Comparison of ENCODE assay signal across 8 cellular contexts in genomic region chr7:79272066-79272669, GRCh38.
DNase-seq lines count a peak whose midpoint lies in the region; ATAC-seq and TF ChIP-seq lines count a peak whose summit lies in the region.

No MANE protein-coding gene starts in this region.

- no TSS peak for BruUV-seq in mammary epithelial cell (replicated peaks; lab: Mats Ljungman, UMichigan)

- no peaks in the 10 kb centered on the region for H4K20me1 ChIP-seq in mammary epithelial cell (ENCODE audit: insufficient read depth, low read length)

- no peak overlapping the region for H3K9ac ChIP-seq in mammary epithelial cell (ENCODE audit: insufficient read depth, low read length)

- in situ Hi-C loops in mammary epithelial cell (cut with MboI; ENCODE audit: low sequenced_read_pairs in 2 of 2), result no loop called here

- ATAC-seq in HG02763 (IDR thresholded peaks at IDR 0.05; ENCODE audit: unreplicated experiment), result peak; percentile 63

- intact Hi-C loops in mammary epithelial cell (cut with micrococcal nuclease), result loop anchor here (5.0 kb wide), 2 partner anchors 35 to 775 kb away; no protein-coding TSS in a partner anchor

- H3K4me3 ChIP-seq in mammary epithelial cell (replicated peaks in 1 of 3; ENCODE audit: insufficient read depth in 1 of 3, low read depth in 2 of 3, low read length in 3 of 3), result no peak overlapping the region

- H3K36me3 ChIP-seq in mammary epithelial cell (ENCODE audit: insufficient read depth, low read length), result no peaks in the 10 kb centered on the region

- H3K9me3 ChIP-seq in mammary epithelial cell (replicated peaks; ENCODE audit: insufficient read depth, low read length), result no peaks in the 10 kb centered on the region

- H3K27ac ChIP-seq in mammary epithelial cell (ENCODE audit: insufficient read depth, low read depth, low read length), result no peak overlapping the region

- WGBS in mammary epithelial cell (ENCODE audit: low coverage, missing lambda C conversion rate), result 23% methylated on average over 4 of the region's 4 CpGs

- no peak overlapping the region for H3K4me2 ChIP-seq in mammary epithelial cell (ENCODE audit: insufficient read depth, low read depth, low read length)

- peak; percentile 63 to 70 for TF ChIP-seq CTCF in mammary epithelial cell (conservative IDR thresholded peaks at IDR 0.05 in 1 of 2, IDR thresholded peaks at IDR 0.05 in 1 of 2; ENCODE audit: extremely low read depth in 1 of 2, insufficient read depth in 1 of 2, low read depth in 1 of 2, low read length in 2 of 2)

- no peaks in the 10 kb centered on the region for H3K27me3 ChIP-seq in mammary epithelial cell (ENCODE audit: insufficient read depth, low read length)

- no peaks in the 10 kb centered on the region for H3K79me2 ChIP-seq in mammary epithelial cell (ENCODE audit: insufficient read depth, low read length)

- DNase-seq in SIG-M5 treated with dmso at 0.1 percent for 504 hours (lab: John Stamatoyannopoulos, UW; ENCODE audit: unreplicated experiment) (peak; percentile 36), SIG-M5 (lab: John Stamatoyannopoulos, UW) (no peak), NCI-H2227 (lab: John Stamatoyannopoulos, UW; ENCODE audit: unreplicated experiment) (peak; percentile 76), mammary epithelial cell (no peak), myocyte (ENCODE audit: low read depth) (peak; percentile 65), mucosa of gallbladder (ENCODE audit: low spot score) (no peak)
- no peak for DNase-seq in stimulated activated naive CD4-positive, alpha-beta T cell treated with Interleukin-2 at 50 U/mL for 16 hours (lab: John Stamatoyannopoulos, UW)

- H3K4me1 ChIP-seq in mammary epithelial cell (ENCODE audit: insufficient read depth, low read length), result peaks cover 2% of the 10 kb centered on the region

- dilution Hi-C loops in mammary epithelial cell (cut with HindIII; ENCODE audit: low sequenced_read_pairs), result no loop called here

- CTCF ChIA-PET in mammary epithelial cell (lab: Charles Lee; ENCODE audit: low non-redundant PET), result no interaction called here

- H2AFZ ChIP-seq in mammary epithelial cell (ENCODE audit: low read depth, low read length), result no peak overlapping the region

Comparison
In these comparisons a context has a peak if more than half of its experiments do, and no peak if none do; other contexts are left out.
1. DNase-seq: peak in SIG-M5 treated with dmso at 0.1 percent for 504 hours (single experiment), NCI-H2227 (single experiment) and myocyte (single experiment); none in SIG-M5 (single experiment), mammary epithelial cell (single experiment), stimulated activated naive CD4-positive, alpha-beta T cell treated with Interleukin-2 at 50 U/mL for 16 hours (single experiment) and mucosa of gallbladder (single experiment).